ENCODE assay signal across 16 cellular contexts in the genomic region with DNA sequence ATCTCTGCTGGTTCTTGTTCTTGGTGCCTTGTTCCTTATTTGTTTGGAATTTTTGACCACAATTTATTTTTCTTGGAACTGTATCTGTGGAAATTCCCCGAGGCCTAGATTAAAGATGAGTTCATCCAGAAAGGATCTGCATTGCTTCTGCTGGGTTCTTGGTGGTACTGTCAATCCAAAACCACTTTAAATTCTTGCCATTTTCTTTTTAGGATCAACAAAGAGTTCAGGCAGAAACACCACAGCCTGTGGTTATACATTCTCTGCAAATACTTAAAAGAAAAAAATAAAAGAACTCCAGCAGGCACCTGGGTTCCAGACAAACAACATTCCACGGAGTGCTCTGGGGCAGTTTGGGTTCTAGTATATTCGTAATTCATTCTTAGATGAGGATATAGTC. TPM values are rescaled to one million over a fixed set of nuclear protein-coding genes. Genes with fewer than 3 reads are reported as not detected.
DNase-seq lines count a peak whose midpoint lies in the region; ATAC-seq and TF ChIP-seq lines count a peak whose summit lies in the region.
"Had no signal": no experiment of that assay in that cellular context is flagged by ENCODE, and none has a peak within 500 bp of the region (broad histone marks: within the 10 kb centered on the region; RNA-seq: fewer than 3 reads in every experiment).

No MANE protein-coding gene starts in this region.

- no peak for ATAC-seq in GM18520 (IDR thresholded peaks at IDR 0.05; ENCODE audit: unreplicated experiment)

- H3K36me3 ChIP-seq in osteoblast (ENCODE audit: insufficient read depth, low read length): no peaks in the 10 kb centered on the region
- H3K36me3 ChIP-seq: cardiac muscle cell, neutrophil, thoracic aorta had no signal

- H3K79me2 ChIP-seq in osteoblast (ENCODE audit: insufficient read depth, low read length): no peaks in the 10 kb centered on the region

- H3K27me3 ChIP-seq in osteoblast (ENCODE audit: insufficient read depth, low read length): peaks cover 5% of the 10 kb centered on the region
- H3K27me3 ChIP-seq: cardiac muscle cell, neutrophil had no signal

- no peaks in the 10 kb centered on the region for H3K9me3 ChIP-seq in osteoblast (ENCODE audit: low read depth, low read length)
- H3K9me3 ChIP-seq: neutrophil, thoracic aorta had no signal

- H3K4me3 ChIP-seq in osteoblast (ENCODE audit: insufficient read depth, low read length): no peak overlapping the region
- H3K4me3 ChIP-seq: cardiac muscle cell, thoracic aorta had no signal

- H2AFZ ChIP-seq in osteoblast (ENCODE audit: low read length): no peak overlapping the region

- peaks cover 9% of the 10 kb centered on the region for H3K4me1 ChIP-seq in osteoblast (ENCODE audit: insufficient read depth, low read length)

- peak overlapping the region; percentile 49 for H3K27ac ChIP-seq in osteoblast (ENCODE audit: low read depth, low read length)
- H3K27ac ChIP-seq: cardiac muscle cell, neutrophil, thoracic aorta had no signal

- TF ChIP-seq CTCF in osteoblast (IDR thresholded peaks at IDR 0.05; ENCODE audit: extremely low read depth, low read depth, low read length): no peak

- H4K20me1 ChIP-seq in osteoblast (ENCODE audit: insufficient read depth, low read length): no peaks in the 10 kb centered on the region

- peak overlapping the region; percentile 33 for H3K4me2 ChIP-seq in osteoblast (ENCODE audit: insufficient read depth, low read length)

- DNase-seq in AG08395 (ENCODE audit: low spot score) (peak; percentile 75), LHCN-M2 (ENCODE audit: low read depth) (peak; percentile 58), epidermal melanocyte (ENCODE audit: insufficient read length, low spot score) (peak; percentile 69), osteoblast (ENCODE audit: insufficient read length, low spot score, missing footprints) (peak; percentile 93), NCI-H748 (lab: John Stamatoyannopoulos, UW; ENCODE audit: unreplicated experiment) (no peak), NOMO-1 treated with dmso at 0.1 percent for 144 hours (lab: John Stamatoyannopoulos, UW; ENCODE audit: unreplicated experiment) (no peak)
- DNase-seq in activated naive CD4-positive, alpha-beta T cell (lab: John Stamatoyannopoulos, UW): no peak
- DNase-seq: activated CD4-positive, alpha-beta T cell treated with anti-CD3 and anti-CD28 coated beads, Interleukin-2, amount 10 ng/mL, durations not matched to agents 24 days and 14 days; KG1; NCI-H526; RPMI8226 had no signal

RNA-seq across cellular contexts. Expression of a gene that starts 6.0 kb away (rescaled TPM):
- 8.0 and 12.9 TPM in 2 replicates for total RNA-seq in LHCN-M2 (2014; rRNA removed)
- polyA plus RNA-seq in LHCN-M2 (2012): 16.5 TPM
- total RNA-seq in osteoblast: 6.5 and 9.1 TPM in 2 replicates

RNA-seq across cellular contexts. Expression of a gene that starts 16.6 kb away (rescaled TPM):
- 113 and 124 TPM in 2 replicates for total RNA-seq in LHCN-M2 (2014; rRNA removed)
- polyA plus RNA-seq in LHCN-M2 (2012): 356 TPM
- total RNA-seq in osteoblast: 58.3 and 68.8 TPM in 2 replicates

RNA-seq across cellular contexts. Expression of a gene that starts 17.4 kb away (rescaled TPM):
- total RNA-seq in LHCN-M2 (2014; rRNA removed) (93.5 and 112 TPM in 2 replicates), osteoblast (19.4 and 21.0 TPM in 2 replicates)
- 45.5 TPM for polyA plus RNA-seq in LHCN-M2 (2012)

RNA-seq across cellular contexts. Expression of a gene that starts 24.7 kb away (rescaled TPM):
- total RNA-seq in LHCN-M2 (2014; rRNA removed): 8.5 and 9.4 TPM in 2 replicates
- 7.5 TPM for polyA plus RNA-seq in LHCN-M2 (2012)
- 11.8 and 13.8 TPM in 2 replicates for total RNA-seq in osteoblast

RNA-seq across cellular contexts. Expression of a gene that starts 31.7 kb away (rescaled TPM):
- total RNA-seq in LHCN-M2 (2014; rRNA removed) (0.17 and 0.19 TPM in 2 replicates), osteoblast (not detected in 2 replicates)
- 0.46 TPM for polyA plus RNA-seq in LHCN-M2 (2012)
- total RNA-seq: cardiac muscle cell, endothelial cell of umbilical vein had no signal
- polyA plus RNA-seq: endothelial cell of umbilical vein had no signal

Comparison
In these comparisons a context has a peak if more than half of its experiments do, and no peak if none do; other contexts are left out.
1. DNase-seq: peak in AG08395 (single experiment), LHCN-M2 (single experiment), epidermal melanocyte (single experiment) and osteoblast (single experiment); none in activated naive CD4-positive, alpha-beta T cell (0 of 4), NCI-H748 (single experiment) and NOMO-1 treated with dmso at 0.1 percent for 144 hours (single experiment).